ENCODE assay signal across 5 cellular contexts in genomic region chr16:28638359-28638758, GRCh38. TPM values are rescaled to one million over a fixed set of nuclear protein-coding genes. Genes with fewer than 3 reads are reported as not detected.
"Had no signal": no experiment of that assay in that cellular context is flagged by ENCODE, and none has a peak within 500 bp of the region (broad histone marks: within the 10 kb centered on the region; RNA-seq: fewer than 3 reads in every experiment).

No MANE protein-coding gene starts in this region.

RNA-seq across cellular contexts. Expression of gene NPIPB8, which starts 0.5 kb away (rescaled TPM):
- total RNA-seq: K562, RPMI7951, SK-MEL-5 had no signal
- polyA plus RNA-seq: IgD-negative memory B cell, SK-N-SH had no signal

RNA-seq across cellular contexts. Expression of gene SULT1A1, which starts 28.5 kb away (rescaled TPM):
- total RNA-seq: RPMI7951 had no signal

RNA-seq across cellular contexts. Expression of gene SULT1A2, which starts 41.5 kb away (rescaled TPM):
- total RNA-seq: RPMI7951, SK-MEL-5 had no signal
- polyA plus RNA-seq: IgD-negative memory B cell had no signal
